Comparison of ENCODE assay signal across 8 cellular contexts in genomic region chr12:104671407-104672095, GRCh38.
A peak's percentile ranks its signal among the peaks of the same experiment; 100 is the strongest.
DNase-seq lines count a peak whose midpoint lies in the region; ATAC-seq and TF ChIP-seq lines count a peak whose summit lies in the region.

No MANE protein-coding gene starts in this region.

- peak; percentile 65 for ATAC-seq in GM19395 (IDR thresholded peaks at IDR 0.05; ENCODE audit: unreplicated experiment)
- peak; percentile 45 for ATAC-seq in HG03469 (IDR thresholded peaks at IDR 0.05; ENCODE audit: unreplicated experiment)
- peak; percentile 59 to 64 for ATAC-seq in left cardiac atrium

- peaks cover 26 to 47% (median 26%) of the 10 kb centered on the region in 3 donors for H3K4me1 ChIP-seq in skeletal muscle tissue (ENCODE audit: control insufficient read depth in 3 of 3, insufficient read depth in 3 of 3, low read length in 3 of 3)

- H3K9me3 ChIP-seq in skeletal muscle tissue (ENCODE audit: control insufficient read depth in 3 of 3, low read length in 3 of 3): no peaks in the 10 kb centered on the region
- no peaks in the 10 kb centered on the region for H3K9me3 ChIP-seq in WERI-Rb-1 (ENCODE audit: severe bottlenecking)

- H3K9ac ChIP-seq in skeletal muscle tissue (ENCODE audit: low read depth in 1 of 3, low read length in 3 of 3): no peak overlapping the region

- intact Hi-C loops in left cardiac atrium (cut with DNase I): loop anchor here in 1 of 2 donors (10.0 kb wide), 1 partner anchor 193 kb away; no protein-coding TSS in a partner anchor

- H3K27me3 ChIP-seq in skeletal muscle tissue (ENCODE audit: control insufficient read depth in 3 of 3, insufficient read depth in 3 of 3, low read length in 3 of 3) (no peaks in the 10 kb centered on the region), WERI-Rb-1 (ENCODE audit: insufficient read depth, low read depth, severe bottlenecking) (no peaks in the 10 kb centered on the region)

- H3K27ac ChIP-seq in skeletal muscle tissue (ENCODE audit: low read depth, low read length): peak overlapping the region; percentile 74
- H3K27ac ChIP-seq in WERI-Rb-1: no peak overlapping the region

- no peak for TF ChIP-seq CTCF in WERI-Rb-1 (IDR thresholded peaks at IDR 0.05; ENCODE audit: low read depth, low read length)

- DNase-seq in CD1c-positive myeloid dendritic cell (ENCODE audit: extremely low spot score): peak; percentile 98
- DNase-seq in SKM-1 treated with dmso at 0.1 percent for 144 hours (lab: John Stamatoyannopoulos, UW; ENCODE audit: unreplicated experiment): peak; percentile 55
- peak; percentile 78 for DNase-seq in activated naive CD8-positive, alpha-beta T cell treated with anti-CD3 and anti-CD28 coated beads, Interleukin-2, amount 50 U/mL, for 16 hours (ENCODE audit: low read depth, low spot score)
- DNase-seq in left cardiac atrium: peak; percentile 89
- DNase-seq in WERI-Rb-1: no peak

- H3K36me3 ChIP-seq in skeletal muscle tissue (ENCODE audit: control insufficient read depth in 3 of 3, insufficient read depth in 3 of 3, low read length in 3 of 3) (no peaks in the 10 kb centered on the region), WERI-Rb-1 (no peaks in the 10 kb centered on the region)

- H3K4me3 ChIP-seq in skeletal muscle tissue (ENCODE audit: low read length in 3 of 3) (no peak overlapping the region), WERI-Rb-1 (ENCODE audit: low read depth, low read length) (no peak overlapping the region)
